Comparison of ENCODE assay signal across 8 cellular contexts in the genomic region with DNA sequence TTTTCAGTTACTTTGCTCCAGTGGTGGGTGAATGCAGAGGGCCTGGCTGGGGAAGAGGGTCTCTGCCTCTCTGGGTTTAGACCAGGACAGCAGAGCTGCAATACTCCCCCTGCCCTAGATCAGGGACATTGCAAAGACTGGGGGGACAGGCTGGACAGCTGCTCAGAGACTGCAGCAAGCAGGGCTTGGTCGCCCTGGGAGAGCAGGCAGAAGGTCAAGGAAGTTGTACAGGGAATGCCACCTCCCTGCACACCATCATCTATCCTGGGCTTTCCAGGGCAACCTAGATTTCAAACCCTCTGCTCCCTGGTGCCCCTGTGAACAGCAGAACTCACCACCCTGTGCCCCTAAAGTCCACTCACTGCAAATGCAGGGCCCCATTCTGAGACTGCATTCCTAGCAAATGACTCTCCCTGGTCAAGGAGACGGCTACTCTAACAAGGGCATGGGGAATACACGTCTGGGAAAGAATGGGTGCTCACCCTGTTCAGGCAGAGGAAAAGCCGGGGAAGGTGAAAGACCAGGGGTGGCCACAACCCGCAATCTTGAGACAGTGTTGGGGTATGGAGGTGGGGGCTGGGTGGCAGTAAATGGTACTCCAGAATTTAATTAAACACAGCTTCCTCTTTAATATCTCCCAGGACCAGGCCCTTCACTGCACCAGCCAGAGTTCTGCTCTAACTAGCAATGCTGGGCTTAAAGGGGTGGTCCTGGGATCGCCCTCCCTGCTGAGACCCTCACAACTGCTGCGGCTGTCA. TPM values are rescaled to one million over a fixed set of nuclear protein-coding genes. Genes with fewer than 3 reads are reported as not detected.
DNase-seq lines count a peak whose midpoint lies in the region; ATAC-seq, FAIRE-seq and TF ChIP-seq lines count a peak whose summit lies in the region.

No MANE protein-coding gene starts in this region.

- peak overlapping the region; percentile 81 for H3K4me2 ChIP-seq in GM23248 (ENCODE audit: unreplicated experiment)

- H3K4me3 ChIP-seq in GM23248 = peak overlapping the region; percentile 85
- H3K4me3 ChIP-seq in gastroesophageal sphincter = peak overlapping the region; percentile 58 to 70
- peak overlapping the region; percentile 48 to 77 (median 66) for H3K4me3 ChIP-seq in sigmoid colon

- H3K27ac ChIP-seq in GM23248 = peak overlapping the region; percentile 74
- H3K27ac ChIP-seq in gastroesophageal sphincter = peak overlapping the region; percentile 41 to 90 (median 88)
- peak overlapping the region; percentile 83 to 92 (median 84) for H3K27ac ChIP-seq in sigmoid colon

- DNase-seq in GM23248 (peak; percentile 88), SKM-1 treated with dmso at 0.1 percent for 144 hours (lab: John Stamatoyannopoulos, UW; ENCODE audit: unreplicated experiment) (peak; percentile 51), sigmoid colon (no peak), T1000 (lab: John Stamatoyannopoulos, UW) (no peak), GM12892 (ENCODE audit: insufficient read length) (no peak)

- TF ChIP-seq EP300 in gastroesophageal sphincter (IDR thresholded peaks at IDR 0.05) (no peak), sigmoid colon (IDR thresholded peaks at IDR 0.05) (no peak)

- in situ Hi-C loops in GM23248 (cut with MboI) = no loop called here

- peak overlapping the region; percentile 89 for H3K9ac ChIP-seq in GM23248

- H4K20me1 ChIP-seq in GM23248 (ENCODE audit: insufficient read depth) = no peaks in the 10 kb centered on the region

- H3K36me3 ChIP-seq in GM23248 (ENCODE audit: low read depth) (0 out of 2 replicates have a peak, but pooled peaks cover 4% of the 10 kb centered on the region), gastroesophageal sphincter (peaks cover 0 to 20% of the 10 kb centered on the region in 2 donors), sigmoid colon (peaks cover 0 to 14% (median 10%) of the 10 kb centered on the region in 4 donors)

- ATAC-seq in gastroesophageal sphincter = peak; percentile 19
- ATAC-seq in GM18517 (IDR thresholded peaks at IDR 0.05; ENCODE audit: unreplicated experiment) = no peak
- ATAC-seq in HG02610 (IDR thresholded peaks at IDR 0.05; ENCODE audit: unreplicated experiment) = no peak

- WGBS in GM23248 (ENCODE audit: low coverage in 1 of 2, low lambda C conversion rate in 2 of 2, missing lambda C conversion rate in 2 of 2), 2 experiments = 0 to 1% methylated on average over 7 of the region's 7 CpGs
- 0 to 60% methylated on average over 2 of the region's 7 CpGs for WGBS in gastroesophageal sphincter (ENCODE audit: low coverage in 1 of 2), 2 donors
- 27 to 56% methylated on average over 7 of the region's 7 CpGs for WGBS in sigmoid colon, 2 donors

- H3K4me1 ChIP-seq in GM23248 (ENCODE audit: insufficient read depth) (peaks cover 25% of the 10 kb centered on the region), gastroesophageal sphincter (peaks cover 0 to 61% (median 34%) of the 10 kb centered on the region in 3 donors), sigmoid colon (peaks cover 0 to 69% (median 53%) of the 10 kb centered on the region in 4 donors)

- 0 out of 2 replicates have a peak, but pooled peaks cover 10% of the 10 kb centered on the region for H3F3A ChIP-seq in GM23248 (ENCODE audit: insufficient read depth)

- H3K9me2 ChIP-seq in GM23248 (ENCODE audit: insufficient read depth) = no peaks in the 10 kb centered on the region

- no peak for FAIRE-seq in GM12892 (lab: Jason Lieb, UNC)

- TF ChIP-seq CTCF in gastroesophageal sphincter (IDR thresholded peaks at IDR 0.05) = peak in 1 of 4 experiments; percentile 24
- TF ChIP-seq CTCF in sigmoid colon (IDR thresholded peaks at IDR 0.05) = no peak

- H3K9me3 ChIP-seq in GM23248 (ENCODE audit: low read depth) = no peaks in the 10 kb centered on the region
- no peaks in the 10 kb centered on the region for H3K9me3 ChIP-seq in gastroesophageal sphincter
- no peaks in the 10 kb centered on the region for H3K9me3 ChIP-seq in sigmoid colon

- intact Hi-C loops in sigmoid colon (cut with DNase I) = loop anchor here (5.0 to 10.0 kb wide), 3 partner anchors 64 to 324 kb away; partner anchors contain the start of genes CFAP20, KATNB1, USB1 and ZNF319

- TF ChIP-seq POLR2A in gastroesophageal sphincter (IDR thresholded peaks at IDR 0.05) = no peak
- no peak for TF ChIP-seq POLR2A in sigmoid colon (IDR thresholded peaks at IDR 0.05)
- no peak for TF ChIP-seq POLR2A in GM12892 (IDR thresholded peaks at IDR 0.05; ENCODE audit: low read depth, low read length)

- peaks cover 50% of the 10 kb centered on the region for H3K79me2 ChIP-seq in GM23248 (ENCODE audit: insufficient read depth)

- peak overlapping the region; percentile 70 for H2AFZ ChIP-seq in GM23248

- no peaks in the 10 kb centered on the region for H3K27me3 ChIP-seq in GM23248 (replicated peaks; ENCODE audit: insufficient read depth)
- H3K27me3 ChIP-seq in gastroesophageal sphincter = no peaks in the 10 kb centered on the region
- no peaks in the 10 kb centered on the region for H3K27me3 ChIP-seq in sigmoid colon

RNA-seq across cellular contexts. Expression of gene KIFC3, which starts 1.0 kb away (rescaled TPM):
- 50.0 and 65.3 TPM in 2 replicates for total RNA-seq in GM23248 (2014; rRNA removed; shearing (Covaris generic))
- polyA plus RNA-seq in GM23248 (2016; fragmentation: Nextera tagmentation; extraction: Ambion mirVana) = 27.0 and 28.4 TPM in 2 replicates
- 10 to 100 TPM; 17.4 to 78.4 (median 36.2) TPM for total RNA-seq in gastroesophageal sphincter
- total RNA-seq in sigmoid colon = 10 to 100 TPM; 10.0 to 31.2 (median 21.6) TPM
- 1 to 10 TPM; 2.5 to 7.2 (median 6.4) TPM for polyA plus RNA-seq in sigmoid colon
- polyA plus RNA-seq in GM12892 (2012; ENCODE audit: missing spikeins) = 0.38 TPM

Comparison
In these comparisons a context has a peak if more than half of its experiments do, and no peak if none do; other contexts are left out.
1. DNase-seq: peak in GM23248 (single experiment) and SKM-1 treated with dmso at 0.1 percent for 144 hours (single experiment); none in sigmoid colon (single experiment), T1000 (single experiment) and GM12892 (single experiment).
2. Peak in every context shown above with its lines, with median percentiles within 50 percentile points of each other: H3K27ac ChIP-seq and H3K4me3 ChIP-seq.